ENCODE assay signal across 11 cellular contexts in the genomic region with DNA sequence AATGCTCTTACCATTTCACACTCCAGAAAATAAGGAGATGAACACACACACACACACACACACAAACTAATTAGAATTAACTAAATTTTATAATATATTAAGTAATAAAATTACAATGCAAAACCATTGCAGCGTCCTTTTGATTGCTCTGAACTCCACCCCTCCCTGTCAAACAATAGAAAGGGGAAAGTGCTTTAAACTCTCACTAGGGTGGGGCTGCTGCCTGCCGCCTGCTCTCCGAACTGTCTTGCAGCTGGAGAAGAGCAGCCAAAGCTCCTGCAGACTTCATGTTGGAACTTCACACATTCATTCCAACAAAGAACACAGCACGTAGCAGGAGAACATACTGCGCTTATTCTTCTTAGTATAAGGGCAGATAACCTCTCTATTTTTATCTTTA.
DNase-seq lines count a peak whose midpoint lies in the region; ATAC-seq and TF ChIP-seq lines count a peak whose summit lies in the region.
"Had no signal": no experiment of that assay in that cellular context is flagged by ENCODE, and none has a peak within 500 bp of the region (broad histone marks: within the 10 kb centered on the region; RNA-seq: fewer than 3 reads in every experiment).

No MANE protein-coding gene starts in this region.

- TF ChIP-seq POLR2A in GM18505 (IDR thresholded peaks at IDR 0.05; ENCODE audit: borderline replicate concordance, extremely low read depth, insufficient read depth, insufficient read length) (no peak), lower leg skin (IDR thresholded peaks at IDR 0.05) (no peak)

- H3K9me3 ChIP-seq in hepatocyte (ENCODE audit: low read depth) (no peaks in the 10 kb centered on the region), SJCRH30 (replicated peaks) (no peaks in the 10 kb centered on the region)
- H3K9me3 ChIP-seq: Peyer's patch had no signal

- H3K9me2 ChIP-seq in hepatocyte (replicated peaks; ENCODE audit: insufficient read depth), result no peaks in the 10 kb centered on the region

- H3K79me2 ChIP-seq in hepatocyte, result no peaks in the 10 kb centered on the region
- H3K79me2 ChIP-seq: parathyroid adenoma had no signal

- WGBS in hepatocyte (ENCODE audit: low lambda C conversion rate, missing lambda C conversion rate), result 54% methylated on average over 5 of the region's 5 CpGs
- WGBS in lower leg skin, 2 donors, result 26 to 29% methylated on average over 5 of the region's 5 CpGs

- H3K4me1 ChIP-seq in hepatocyte (ENCODE audit: insufficient read depth), result no peaks in the 10 kb centered on the region
- no peaks in the 10 kb centered on the region for H3K4me1 ChIP-seq in SJCRH30

- no peaks in the 10 kb centered on the region for H4K20me1 ChIP-seq in hepatocyte (ENCODE audit: insufficient read depth, poor library complexity, severe bottlenecking)

- H3K27ac ChIP-seq in hepatocyte (no peak overlapping the region), SJCRH30 (no peak overlapping the region)
- H3K27ac ChIP-seq: parathyroid adenoma had no signal

- TF ChIP-seq CTCF in hepatocyte (IDR thresholded peaks at IDR 0.05; ENCODE audit: poor library complexity), result no peak
- no peak for TF ChIP-seq CTCF in lower leg skin (IDR thresholded peaks at IDR 0.05)

- H3K4me2 ChIP-seq in hepatocyte, result no peak overlapping the region

- H3K36me3 ChIP-seq in hepatocyte (replicated peaks; ENCODE audit: insufficient read depth, low read depth) (no peaks in the 10 kb centered on the region), SJCRH30 (no peaks in the 10 kb centered on the region)
- H3K36me3 ChIP-seq: Peyer's patch had no signal

- ATAC-seq in GM18505 (IDR thresholded peaks at IDR 0.05; ENCODE audit: unreplicated experiment) (peak; percentile 46), GM21515 (IDR thresholded peaks at IDR 0.05; ENCODE audit: unreplicated experiment) (peak; percentile 30)

- intact Hi-C loops in lower leg skin (cut with DNase I; ENCODE audit: low total_unique reads), result no loop called here

- peak overlapping the region; percentile 48 for H2AFZ ChIP-seq in hepatocyte

- peak; percentile 34 for DNase-seq in NAMALWA (ENCODE audit: low spot score)
- no peak for DNase-seq in hepatocyte (ENCODE audit: low spot score)
- no peak for DNase-seq in NCI-H1694 treated with DMSO at 0.1 percent for 48 hours (lab: John Stamatoyannopoulos, UW)
- DNase-seq in lower leg skin (ENCODE audit: low spot score in 2 of 2), result no peak
- DNase-seq in SJCRH30, result no peak
- DNase-seq in nucleus accumbens (lab: John Stamatoyannopoulos, UW), result no peak
- DNase-seq: cerebellar nuclear complex had no signal

- no peaks in the 10 kb centered on the region for H3K27me3 ChIP-seq in hepatocyte
- no peaks in the 10 kb centered on the region for H3K27me3 ChIP-seq in SJCRH30
- H3K27me3 ChIP-seq: Peyer's patch had no signal

- no peak overlapping the region for H3K4me3 ChIP-seq in hepatocyte
- no peak overlapping the region for H3K4me3 ChIP-seq in lower leg skin (ENCODE audit: low read depth, poor library complexity, severe bottlenecking)
- H3K4me3 ChIP-seq in SJCRH30, result no peak overlapping the region
- H3K4me3 ChIP-seq: Peyer's patch had no signal
